ENCODE assay signal across 29 cellular contexts in the genomic region with DNA sequence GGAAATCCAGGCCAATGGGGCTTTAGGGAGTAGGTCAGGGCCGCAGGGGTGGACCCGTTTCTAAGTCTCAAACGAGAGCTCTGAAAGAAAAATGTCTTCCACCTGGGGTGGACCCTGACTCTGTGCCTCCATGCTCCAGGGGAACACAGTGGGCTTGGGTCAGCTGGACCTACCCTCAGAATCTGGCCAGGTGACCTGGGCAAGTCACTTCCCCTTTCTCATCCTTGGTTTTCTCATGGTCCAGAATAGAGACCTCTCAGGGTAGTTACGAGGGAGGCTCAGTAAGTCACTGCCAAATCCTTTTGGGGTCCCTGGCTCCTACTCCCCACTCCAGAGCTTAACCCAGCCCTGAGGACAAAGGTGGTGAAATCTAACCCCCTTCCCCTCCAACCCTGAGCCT. TPM values are rescaled to one million over a fixed set of nuclear protein-coding genes. Genes with fewer than 3 reads are reported as not detected.
"Had no signal": no experiment of that assay in that cellular context is flagged by ENCODE, and none has a peak within 500 bp of the region (broad histone marks: within the 10 kb centered on the region; RNA-seq: fewer than 3 reads in every experiment).

No MANE protein-coding gene starts in this region.

- H3K4me3 ChIP-seq: adrenal gland, MG63, SJCRH30, SK-N-MC had no signal

- H3K9me3 ChIP-seq: adrenal gland, MG63, SJCRH30 had no signal

- H3K27ac ChIP-seq: adrenal gland, SJCRH30, SK-N-MC had no signal

- DNase-seq: activated CD4-positive, alpha-beta memory T cell treated with anti-CD3 and anti-CD28 coated beads, Interleukin-2, amount 10 ng/mL, durations not matched to agents 7 days and 5 days; activated CD4-positive, alpha-beta T cell treated with anti-CD3 and anti-CD28 coated beads for 1 hour; activated CD4-positive, alpha-beta T cell treated with anti-CD3 and anti-CD28 coated beads for 48 hours; activated CD4-positive, CD25-positive, alpha-beta regulatory T cell; activated effector memory CD4-positive, alpha-beta T cell treated with Interleukin-2 at 50 U/mL for 16 hours; activated T-cell treated with anti-CD3 and anti-CD28 coated beads, Interleukin-2, amount 50 U/mL, for 4 hours; adrenal gland; cerebellar nuclear complex; Kasumi-1; KG1; MG63; NCI-H1048; NCI-H1105 treated with DMSO at 0.1 percent for 48 hours; NCI-H1436; NCI-H1694; NCI-H1930; NCI-H2081 treated with DMSO at 0.1 percent for 48 hours; NCI-H226; NCI-H524 treated with DMSO at 0.1 percent for 48 hours; SHP77; SJCRH30; T1000 had no signal

- FAIRE-seq: bronchial epithelial cell had no signal

- H3K27ac Mint-ChIP-seq: activated CD4-positive, alpha-beta memory T cell treated with anti-CD3 and anti-CD28 coated beads, Interleukin-2, amount 10 ng/mL, durations not matched to agents 7 days and 5 days; activated naive CD4-positive, alpha-beta T cell treated with anti-CD3 and anti-CD28 coated beads, Interleukin-2, amount 50 U/mL, for 24 hours; brain had no signal

- H3K27me3 Mint-ChIP-seq: activated CD4-positive, alpha-beta memory T cell treated with anti-CD3 and anti-CD28 coated beads, Interleukin-2, amount 10 ng/mL, durations not matched to agents 7 days and 5 days; activated naive CD4-positive, alpha-beta T cell treated with anti-CD3 and anti-CD28 coated beads, Interleukin-2, amount 50 U/mL, for 24 hours had no signal

- H3K4me3 Mint-ChIP-seq: activated CD4-positive, alpha-beta memory T cell treated with anti-CD3 and anti-CD28 coated beads, Interleukin-2, amount 10 ng/mL, durations not matched to agents 7 days and 5 days; activated naive CD4-positive, alpha-beta T cell treated with anti-CD3 and anti-CD28 coated beads, Interleukin-2, amount 50 U/mL, for 24 hours; activated T-cell treated with anti-CD3 and anti-CD28 coated beads, Interleukin-2, amount 50 U/mL, for 4 hours; brain had no signal

- ATAC-seq: activated T-cell treated with anti-CD3 and anti-CD28 coated beads, Interleukin-2, amount 50 U/mL, for 4 hours; Panc1 had no signal

- H3K27me3 ChIP-seq: adrenal gland, MG63 had no signal

- H3K9me3 Mint-ChIP-seq: activated CD4-positive, alpha-beta memory T cell treated with anti-CD3 and anti-CD28 coated beads, Interleukin-2, amount 10 ng/mL, durations not matched to agents 7 days and 5 days; activated naive CD4-positive, alpha-beta T cell treated with anti-CD3 and anti-CD28 coated beads, Interleukin-2, amount 50 U/mL, for 24 hours; activated T-cell treated with anti-CD3 and anti-CD28 coated beads, Interleukin-2, amount 50 U/mL, for 4 hours; brain had no signal

- H3K36me3 Mint-ChIP-seq: activated naive CD4-positive, alpha-beta T cell treated with anti-CD3 and anti-CD28 coated beads, Interleukin-2, amount 50 U/mL, for 24 hours; brain had no signal

- H3K36me3 ChIP-seq: adrenal gland, SJCRH30 had no signal

RNA-seq across cellular contexts. Expression of a gene that starts 25.8 kb away (rescaled TPM):
- total RNA-seq: bronchial epithelial cell, NCI-H460, RPMI7951, SJCRH30 had no signal
